ENCODE assay signal across 9 cellular contexts in genomic region chr12:63669427-63669826, GRCh38. TPM values are rescaled to one million over a fixed set of nuclear protein-coding genes. Genes with fewer than 3 reads are reported as not detected.
DNase-seq lines count a peak whose midpoint lies in the region; ATAC-seq and TF ChIP-seq lines count a peak whose summit lies in the region.
"Not testable (repeated sequence)": the region's sequence is repeated elsewhere in the genome, so short reads cannot be mapped to it uniquely, and the experiment has no call there.
"Had no signal": no experiment of that assay in that cellular context is flagged by ENCODE, and none has a peak within 500 bp of the region (broad histone marks: within the 10 kb centered on the region; RNA-seq: fewer than 3 reads in every experiment).

No MANE protein-coding gene starts in this region.

- not testable (repeated sequence) for TF ChIP-seq EP300 in SK-N-SH (IDR thresholded peaks at IDR 0.05; ENCODE audit: borderline replicate concordance in 1 of 2, low read depth in 1 of 2, low read length in 1 of 2)

- POLR2A ChIA-PET in SK-N-SH (lab: Yijun Ruan, JAX) = not testable (repeated sequence)

- H3K4me2 ChIP-seq in SK-N-SH = peak overlapping the region; percentile 94; the same call in 1 of the 2 replicates

- not testable (repeated sequence) for H3K9me2 ChIP-seq in SK-N-SH

- not testable (repeated sequence) for H3F3A ChIP-seq in SK-N-SH (replicated peaks; ENCODE audit: insufficient read depth)

- H3K9me3 Mint-ChIP-seq in activated T-cell treated with anti-CD3 and anti-CD28 coated beads, Interleukin-2, amount 50 U/mL, for 4 hours; brain; glutamatergic neuron (ENCODE audit: unreplicated experiment): not testable (repeated sequence)

- H3K36me3 ChIP-seq in SK-N-SH (replicated peaks in 1 of 2; ENCODE audit: control insufficient read depth in 1 of 2, insufficient read depth in 2 of 2, low read length in 1 of 2); muscle layer of duodenum (ENCODE audit: control insufficient read depth in 1 of 2, insufficient read depth in 2 of 2, low read length in 2 of 2); rectal smooth muscle tissue (ENCODE audit: control insufficient read depth, insufficient read depth, low read length); tibial artery: not testable (repeated sequence)

- peak overlapping the region; percentile 70 for H3K4me3 Mint-ChIP-seq in activated T-cell treated with anti-CD3 and anti-CD28 coated beads, Interleukin-2, amount 50 U/mL, for 4 hours
- H3K4me3 Mint-ChIP-seq in brain (peak overlapping the region; percentile 91 to 94 (median 92)), glutamatergic neuron (ENCODE audit: unreplicated experiment) (peak overlapping the region; percentile 85)

- peaks cover 19% of the 10 kb centered on the region for H3K4me1 Mint-ChIP-seq in activated T-cell treated with anti-CD3 and anti-CD28 coated beads, Interleukin-2, amount 50 U/mL, for 4 hours (ENCODE audit: low read depth)
- peaks cover 45% of the 10 kb centered on the region for H3K4me1 Mint-ChIP-seq in brain
- H3K4me1 Mint-ChIP-seq in glutamatergic neuron (ENCODE audit: low read depth, unreplicated experiment) = not testable (repeated sequence)

- not testable (repeated sequence) for H3K79me2 ChIP-seq in SK-N-SH (ENCODE audit: insufficient read depth)

- in situ Hi-C loops in G401 (cut with HindIII; ENCODE audit: low sequenced_read_pairs) = not testable (repeated sequence)

- H3K4me1 ChIP-seq in SK-N-SH (ENCODE audit: control insufficient read depth in 1 of 2, insufficient read depth in 2 of 2, low read depth in 1 of 2, low read length in 1 of 2); muscle layer of duodenum (ENCODE audit: control insufficient read depth in 1 of 2, insufficient read depth in 2 of 2, low read length in 2 of 2); rectal smooth muscle tissue (ENCODE audit: control insufficient read depth, insufficient read depth, low read length); tibial artery: not testable (repeated sequence)

- not testable (repeated sequence) for H3K9me3 ChIP-seq in SK-N-SH; muscle layer of duodenum (ENCODE audit: control insufficient read depth in 1 of 2, low read length in 2 of 2); tibial artery

- CTCF ChIA-PET in SK-N-SH (lab: Yijun Ruan, JAX) = interaction anchor here (1.3 kb wide), 1 partner anchor 132 kb away, joined by 4 read pairs; no protein-coding TSS in a partner anchor

- TF ChIP-seq RAD21 in SK-N-SH (IDR thresholded peaks at IDR 0.05; ENCODE audit: low read length) = not testable (repeated sequence)

- H3K27ac Mint-ChIP-seq in brain = peak overlapping the region in 4 of 5 experiments; percentile 3 to 91 (median 40)
- not testable (repeated sequence) for H3K27ac Mint-ChIP-seq in glutamatergic neuron (ENCODE audit: unreplicated experiment)

- H3K4me3 ChIP-seq in SK-N-SH (ENCODE audit: low read depth in 2 of 2, low read length in 1 of 2); rectal smooth muscle tissue (ENCODE audit: low read length): not testable (repeated sequence)
- H3K4me3 ChIP-seq in muscle layer of duodenum (ENCODE audit: low read depth in 1 of 2, low read length in 2 of 2) = peak overlapping the region; percentile 60 to 76
- peak overlapping the region; percentile 74 to 88 for H3K4me3 ChIP-seq in tibial artery

- not testable (repeated sequence) for H3K27ac ChIP-seq in SK-N-SH (ENCODE audit: low read depth in 2 of 2, low read length in 1 of 2); muscle layer of duodenum (ENCODE audit: low read length)
- H3K27ac ChIP-seq in rectal smooth muscle tissue (ENCODE audit: low read depth, low read length) = peak overlapping the region; percentile 85
- H3K27ac ChIP-seq in tibial artery = peak overlapping the region; percentile 92 to 98

- H3K36me3 Mint-ChIP-seq in activated T-cell treated with anti-CD3 and anti-CD28 coated beads, Interleukin-2, amount 50 U/mL, for 4 hours (ENCODE audit: insufficient read depth); brain; glutamatergic neuron (ENCODE audit: unreplicated experiment): not testable (repeated sequence)

- not testable (repeated sequence) for ATAC-seq in activated T-cell treated with anti-CD3 and anti-CD28 coated beads, Interleukin-2, amount 50 U/mL, for 4 hours

- H2AFZ ChIP-seq in SK-N-SH (ENCODE audit: low read depth) = peak overlapping the region; percentile 98; the same call in 1 of the 2 replicates

- not testable (repeated sequence) for H4K20me1 ChIP-seq in SK-N-SH (ENCODE audit: insufficient read depth)

- 90% methylated on average over 1 of the region's 8 CpGs for WGBS in SK-N-SH (ENCODE audit: low lambda C conversion rate)

- intact Hi-C loops in tibial artery (cut with DNase I; ENCODE audit: low total_unique reads) = not testable (repeated sequence)

- TF ChIP-seq CTCF in SK-N-SH (IDR thresholded peaks at IDR 0.05); brain (conservative IDR thresholded peaks at IDR 0.05); glutamatergic neuron (IDR thresholded peaks at IDR 0.05; ENCODE audit: partially characterized antibody, unreplicated experiment); tibial artery (IDR thresholded peaks at IDR 0.05): not testable (repeated sequence)

- not testable (repeated sequence) for H3K27me3 ChIP-seq in SK-N-SH (ENCODE audit: insufficient read depth); muscle layer of duodenum (ENCODE audit: low read depth, low read length); rectal smooth muscle tissue (ENCODE audit: control insufficient read depth, insufficient read depth, low read length); tibial artery

- H3K27me3 Mint-ChIP-seq in activated T-cell treated with anti-CD3 and anti-CD28 coated beads, Interleukin-2, amount 50 U/mL, for 4 hours (ENCODE audit: low read depth) = peaks cover 26% of the 10 kb centered on the region
- H3K27me3 Mint-ChIP-seq in brain; glutamatergic neuron (ENCODE audit: unreplicated experiment): not testable (repeated sequence)

- peak; percentile 15 for DNase-seq in G401 (ENCODE audit: low spot score)
- not testable (repeated sequence) for DNase-seq in SK-N-SH; activated T-cell treated with anti-CD3 and anti-CD28 coated beads, Interleukin-2, amount 50 U/mL, for 4 hours; glutamatergic neuron; tibial artery

- H3K9ac ChIP-seq in SK-N-SH; rectal smooth muscle tissue (ENCODE audit: low read length): not testable (repeated sequence)

RNA-seq across cellular contexts. Expression of gene DPY19L2, which starts 1.1 kb away (rescaled TPM):
- total RNA-seq in G401 (2014; rRNA removed; shearing (Covaris generic)) = 2.0 and 5.5 TPM in 2 replicates
- polyA plus RNA-seq in SK-N-SH (2012; rRNA removed) (4.8 and 8.8 TPM in 2 replicates), brain (ENCODE audit: insufficient read depth, low read depth, low replicate concordance) (3.7 TPM)
- polyA plus RNA-seq in SK-N-SH (2012; cell fraction: cytosol; rRNA removed) = 1.8 and 2.1 TPM in 2 replicates
- polyA plus RNA-seq in SK-N-SH (2012; cell fraction: nucleus; rRNA removed) = 19.8 and 46.5 TPM in 2 replicates
- total RNA-seq in activated T-cell treated with anti-CD3 and anti-CD28 coated beads, Interleukin-2, amount 50 U/mL, for 4 hours = 1 to 10 TPM; 1.5 to 3.0 (median 2.3) TPM
- 1.8 TPM for total RNA-seq in glutamatergic neuron (ENCODE audit: unreplicated experiment)
- total RNA-seq: HT-29 had no signal
